In genomic region chr2:58182527-58182926, GRCh38 we compare ENCODE assay signal across 19 cellular contexts. TPM values are rescaled to one million over a fixed set of nuclear protein-coding genes. Genes with fewer than 3 reads are reported as not detected.
A peak's percentile ranks its signal among the peaks of the same experiment; 100 is the strongest.
DNase-seq lines count a peak whose midpoint lies in the region; ATAC-seq, FAIRE-seq and TF ChIP-seq lines count a peak whose summit lies in the region.
"Had no signal": no experiment of that assay in that cellular context is flagged by ENCODE, and none has a peak within 500 bp of the region (broad histone marks: within the 10 kb centered on the region; RNA-seq: fewer than 3 reads in every experiment).

No MANE protein-coding gene starts in this region.

- CTCF ChIA-PET in PC-3 (lab: Charles Lee), result no interaction called here

- peak; percentile 46 for DNase-seq in ELR (ENCODE audit: low read depth)
- DNase-seq in PC-3, result peak; percentile 15
- peak; percentile 54 for DNase-seq in choroid plexus epithelial cell (ENCODE audit: low read depth)
- peak; percentile 3 to 9 for DNase-seq in foreskin fibroblast
- DNase-seq in amygdala (lab: John Stamatoyannopoulos, UW), result no peak
- DNase-seq in frontal cortex (ENCODE audit: low spot score in 2 of 2), result no peak
- no peak for DNase-seq in activated T-cell treated with anti-CD3 and anti-CD28 coated beads for 4 hours
- DNase-seq: Calu3; CD8-positive, alpha-beta T cell; DMS53; KG1; MV-4-11; NCI-H1694 treated with DMSO at 0.1 percent for 48 hours; SIG-M5 had no signal

- no peak overlapping the region for H3K27ac ChIP-seq in PC-3 (ENCODE audit: low read length)
- H3K27ac ChIP-seq: BLaER1 had no signal

- POLR2A ChIA-PET in PC-3 (lab: Charles Lee; ENCODE audit: unreplicated experiment), result no interaction called here

- BruUV-seq in PC-3 (replicated peaks; lab: Mats Ljungman, UMichigan), result no TSS peak

- no peak overlapping the region for H3K9ac ChIP-seq in PC-3 (ENCODE audit: low read length)
- H3K9ac ChIP-seq: BLaER1 had no signal

- H3K36me3 ChIP-seq in PC-3 (ENCODE audit: low read depth, low read length), result peaks cover 6% of the 10 kb centered on the region; the same call in 1 of the 2 replicates
- H3K36me3 ChIP-seq: BLaER1 had no signal

- H3K9me3 ChIP-seq in PC-3 (ENCODE audit: low read length), result no peaks in the 10 kb centered on the region
- H3K9me3 ChIP-seq: BLaER1 had no signal

- no peak for ATAC-seq in PC-3
- no peak for ATAC-seq in GM21737 (IDR thresholded peaks at IDR 0.05; ENCODE audit: unreplicated experiment)
- ATAC-seq: CD8-positive, alpha-beta T cell; GM23338; SK-N-SH treated with all-trans-retinoic acid at 6 μM for 48 hours had no signal

- H3K9me2 ChIP-seq in PC-3 (replicated peaks; ENCODE audit: low read length), result no peaks in the 10 kb centered on the region

- H3K79me2 ChIP-seq in PC-3 (ENCODE audit: low read length), result no peaks in the 10 kb centered on the region

- no peak overlapping the region for H2AFZ ChIP-seq in PC-3 (ENCODE audit: low read length)
- H2AFZ ChIP-seq: GM23338 had no signal

- 0 out of 2 replicates have a peak, but pooled peaks cover 6% of the 10 kb centered on the region for H3K4me1 ChIP-seq in PC-3 (ENCODE audit: insufficient read depth, low read length)
- H3K4me1 ChIP-seq: BLaER1 had no signal

- intact Hi-C loops in PC-3 (cut with micrococcal nuclease), result no loop called here

- no peak overlapping the region for H3K4me2 ChIP-seq in PC-3 (ENCODE audit: low read length)
- H3K4me2 ChIP-seq: BLaER1, GM23338 had no signal

- no peaks in the 10 kb centered on the region for H3K27me3 ChIP-seq in PC-3 (ENCODE audit: low read length)
- H3K27me3 ChIP-seq: BLaER1 had no signal

- no peaks in the 10 kb centered on the region for H4K20me1 ChIP-seq in PC-3 (ENCODE audit: low read length)
- H4K20me1 ChIP-seq: BLaER1 had no signal

- no peaks in the 10 kb centered on the region for H3F3A ChIP-seq in PC-3 (ENCODE audit: low read length, unreplicated experiment)

- no peak for FAIRE-seq in frontal cortex (lab: Jason Lieb, UNC)
- FAIRE-seq: A204.1 had no signal

- TF ChIP-seq CTCF in PC-3 (conservative IDR thresholded peaks at IDR 0.05; ENCODE audit: low read depth, low read length), result no peak
- TF ChIP-seq CTCF in choroid plexus epithelial cell (conservative IDR thresholded peaks at IDR 0.05; ENCODE audit: low read depth, low read length), result no peak
- no peak for TF ChIP-seq CTCF in foreskin fibroblast (IDR thresholded peaks at IDR 0.05; ENCODE audit: low read depth, low read length)

- H3K4me3 ChIP-seq in PC-3 (ENCODE audit: low read length), result no peak overlapping the region
- no peak overlapping the region for H3K4me3 ChIP-seq in choroid plexus epithelial cell (ENCODE audit: low read depth, low read length)
- H3K4me3 ChIP-seq in foreskin fibroblast (ENCODE audit: low read depth in 1 of 2, low read length in 2 of 2), result no peak overlapping the region
- H3K4me3 ChIP-seq: BLaER1, GM23338 had no signal

RNA-seq across cellular contexts. Expression of gene FANCL, which starts 58.6 kb away (rescaled TPM):
- 18.0 and 18.3 TPM in 2 replicates for total RNA-seq in PC-3 (2014; rRNA removed)
- 100 TPM for total RNA-seq in frontal cortex

Comparison
In these comparisons a context has a peak if more than half of its experiments do, and no peak if none do; other contexts are left out.
1. DNase-seq: peak in ELR (single experiment), PC-3 (single experiment), choroid plexus epithelial cell (single experiment) and foreskin fibroblast (2 of 2); none in amygdala (0 of 56), frontal cortex (0 of 2) and activated T-cell treated with anti-CD3 and anti-CD28 coated beads for 4 hours (single experiment).